ENCODE assay signal across 8 cellular contexts in the genomic region with DNA sequence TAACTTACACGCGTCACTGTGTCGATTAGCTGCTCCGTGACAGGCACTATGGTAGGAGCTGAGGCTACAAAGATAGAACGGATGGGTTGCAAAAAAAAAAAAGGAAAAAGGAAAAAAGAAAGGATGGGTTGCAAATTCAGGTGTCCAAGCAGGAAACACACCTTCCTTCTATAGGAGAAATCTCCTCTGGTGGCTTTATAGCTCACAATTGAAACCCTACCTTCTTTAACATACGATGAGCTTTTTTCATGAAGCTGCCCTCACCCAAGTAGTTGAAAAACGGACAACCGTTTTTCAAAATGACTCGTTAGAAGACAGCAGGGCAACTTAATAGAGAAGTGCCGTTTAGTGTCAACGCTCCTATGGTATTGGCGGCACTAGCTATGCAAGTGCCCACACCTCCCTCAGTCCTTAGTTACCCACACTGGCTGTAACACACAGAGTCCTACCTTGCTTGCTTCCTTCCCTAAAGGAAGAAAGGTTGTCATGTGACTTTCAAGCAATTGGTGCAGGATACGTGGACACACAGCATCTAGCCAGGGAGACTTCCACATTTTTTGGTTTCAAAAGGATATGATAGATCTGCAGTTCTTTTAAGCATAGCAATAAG. TPM values are rescaled to one million over a fixed set of nuclear protein-coding genes. Genes with fewer than 3 reads are reported as not detected.
DNase-seq lines count a peak whose midpoint lies in the region; ATAC-seq and TF ChIP-seq lines count a peak whose summit lies in the region.

No MANE protein-coding gene starts in this region.

- H3K9me3 Mint-ChIP-seq in activated T-cell treated with anti-CD3 and anti-CD28 coated beads, Interleukin-2, amount 50 U/mL, for 24 hours, result no peaks in the 10 kb centered on the region

- no peaks in the 10 kb centered on the region for H3K9me2 ChIP-seq in hepatocyte (replicated peaks; ENCODE audit: insufficient read depth)

- no peaks in the 10 kb centered on the region for H3K27me3 Mint-ChIP-seq in activated T-cell treated with anti-CD3 and anti-CD28 coated beads, Interleukin-2, amount 50 U/mL, for 24 hours

- H3K4me1 ChIP-seq in hepatocyte (ENCODE audit: insufficient read depth), result peaks cover 30% of the 10 kb centered on the region
- H3K4me1 ChIP-seq in rectal smooth muscle tissue (ENCODE audit: control insufficient read depth, insufficient read depth, low read length), result peaks cover 8% of the 10 kb centered on the region

- H3K36me3 Mint-ChIP-seq in activated T-cell treated with anti-CD3 and anti-CD28 coated beads, Interleukin-2, amount 50 U/mL, for 24 hours (ENCODE audit: low read depth), result peaks cover 32% of the 10 kb centered on the region

- peaks cover 51% of the 10 kb centered on the region for H3K79me2 ChIP-seq in hepatocyte

- H2AFZ ChIP-seq in hepatocyte, result peak overlapping the region; percentile 67

- peaks cover 28% of the 10 kb centered on the region for H4K20me1 ChIP-seq in hepatocyte (ENCODE audit: insufficient read depth, poor library complexity, severe bottlenecking)

- H3K36me3 ChIP-seq in hepatocyte (replicated peaks; ENCODE audit: insufficient read depth, low read depth) (no peaks in the 10 kb centered on the region), rectal smooth muscle tissue (ENCODE audit: control insufficient read depth, insufficient read depth, low read length) (no peaks in the 10 kb centered on the region)

- TF ChIP-seq CTCF in hepatocyte (IDR thresholded peaks at IDR 0.05; ENCODE audit: poor library complexity), result no peak

- peaks cover 41% of the 10 kb centered on the region for H3K4me1 Mint-ChIP-seq in activated T-cell treated with anti-CD3 and anti-CD28 coated beads, Interleukin-2, amount 50 U/mL, for 24 hours (ENCODE audit: low read depth)

- H3K9ac ChIP-seq in rectal smooth muscle tissue (ENCODE audit: low read length), result peak overlapping the region; percentile 64

- H3K27ac Mint-ChIP-seq in activated T-cell treated with anti-CD3 and anti-CD28 coated beads, Interleukin-2, amount 50 U/mL, for 24 hours, result peak overlapping the region; percentile 95

- H3K27me3 ChIP-seq in hepatocyte (no peaks in the 10 kb centered on the region), rectal smooth muscle tissue (ENCODE audit: control insufficient read depth, insufficient read depth, low read length) (no peaks in the 10 kb centered on the region)

- H3K4me2 ChIP-seq in hepatocyte, result peak overlapping the region; percentile 86

- DNase-seq in activated T-cell treated with anti-CD3 and anti-CD28 coated beads, Interleukin-2, amount 50 U/mL, for 24 hours, result peak; percentile 38
- DNase-seq in activated T-cell treated with anti-CD3 and anti-CD28 coated beads for 4 hours, result no peak
- peak; percentile 68 for DNase-seq in NCI-H748 (lab: John Stamatoyannopoulos, UW; ENCODE audit: unreplicated experiment)
- peak; percentile 37 for DNase-seq in hepatocyte (ENCODE audit: low spot score)
- DNase-seq in GM19240 (ENCODE audit: insufficient read length, low spot score), result no peak

- H3K27ac ChIP-seq in angular gyrus (ENCODE audit: low read depth, low read length) (peak overlapping the region; percentile 83), hepatocyte (peak overlapping the region; percentile 99), rectal smooth muscle tissue (ENCODE audit: low read depth, low read length) (peak overlapping the region; percentile 95)

- H3K9me3 ChIP-seq in hepatocyte (ENCODE audit: low read depth), result no peaks in the 10 kb centered on the region

- 3% methylated on average over 13 of the region's 13 CpGs for WGBS in hepatocyte (ENCODE audit: low lambda C conversion rate, missing lambda C conversion rate)

- ATAC-seq in HG02840 (IDR thresholded peaks at IDR 0.05; ENCODE audit: low FRiP score, unreplicated experiment), result peak; percentile 74

- H3K4me3 ChIP-seq in hepatocyte (peak overlapping the region; percentile 47), rectal smooth muscle tissue (ENCODE audit: low read length) (peak overlapping the region; percentile 97)

- H3K4me3 Mint-ChIP-seq in activated T-cell treated with anti-CD3 and anti-CD28 coated beads, Interleukin-2, amount 50 U/mL, for 24 hours, result peak overlapping the region; percentile 98

RNA-seq across cellular contexts. Expression of a gene that starts 0.7 kb away (rescaled TPM):
- total RNA-seq in hepatocyte, result 44.7 and 50.5 TPM in 2 replicates
- polyA plus RNA-seq in hepatocyte, result 39.2 TPM in 2 replicates

Comparison
In these comparisons a context has a peak if more than half of its experiments do, and no peak if none do; other contexts are left out.
1. DNase-seq: peak in activated T-cell treated with anti-CD3 and anti-CD28 coated beads, Interleukin-2, amount 50 U/mL, for 24 hours (single experiment), NCI-H748 (single experiment) and hepatocyte (single experiment); none in activated T-cell treated with anti-CD3 and anti-CD28 coated beads for 4 hours (single experiment) and GM19240 (single experiment).
2. Peak in every context shown above with its lines, with median percentiles within 50 percentile points of each other: H3K27ac ChIP-seq.